Comparison of ENCODE assay signal across 15 cellular contexts in the genomic region with DNA sequence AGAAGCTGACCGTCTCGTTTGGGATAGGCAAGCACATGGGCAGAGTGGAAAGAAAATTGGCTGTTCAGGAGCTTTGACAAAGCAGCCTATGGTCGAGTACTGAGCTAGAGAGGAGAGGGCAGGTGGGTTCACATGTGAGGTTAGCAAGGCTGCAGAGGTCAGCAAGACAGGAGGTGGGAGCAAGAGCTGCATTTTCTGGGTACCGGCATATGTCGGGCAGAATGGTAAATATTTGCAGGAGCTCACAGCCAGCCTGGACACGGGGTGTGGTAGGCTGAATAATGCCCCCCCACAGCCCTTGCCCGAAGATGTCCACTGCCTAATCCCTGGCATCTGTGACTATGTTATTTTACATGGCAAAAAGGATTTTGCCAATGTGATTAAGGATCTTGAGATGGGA. TPM values are rescaled to one million over a fixed set of nuclear protein-coding genes. Genes with fewer than 3 reads are reported as not detected.
DNase-seq lines count a peak whose midpoint lies in the region; ATAC-seq and TF ChIP-seq lines count a peak whose summit lies in the region.
"Had no signal": no experiment of that assay in that cellular context is flagged by ENCODE, and none has a peak within 500 bp of the region (broad histone marks: within the 10 kb centered on the region; RNA-seq: fewer than 3 reads in every experiment).

No MANE protein-coding gene starts in this region.

- DNase-seq in D341Med (ENCODE audit: low spot score) (peak; percentile 59), left lung (no peak), thoracic aorta (ENCODE audit: low spot score) (no peak), NCI-H345 treated with DMSO at 0.1 percent for 48 hours (lab: John Stamatoyannopoulos, UW; ENCODE audit: unreplicated experiment) (no peak), COLO668 (lab: John Stamatoyannopoulos, UW; ENCODE audit: unreplicated experiment) (no peak), SHP77 treated with DMSO at 0.1 percent for 48 hours (lab: John Stamatoyannopoulos, UW) (no peak)
- DNase-seq: activated CD4-positive, alpha-beta T cell treated with anti-CD3 and anti-CD28 coated beads, Interleukin-2, amount 50 U/mL, for 4 hours; HCEC 1CT; KBM-7; right lobe of liver; Right ventricle myocardium superior; stimulated activated CD4-positive, alpha-beta T cell treated with anti-CD3 and anti-CD28 coated beads, Interleukin-4, amount 100 ng/mL, for 4 hours; T-helper 9 cell had no signal

- intact Hi-C loops in left lung (cut with DNase I), result no loop called here

- H3K27me3 ChIP-seq in left lung (no peaks in the 10 kb centered on the region), thoracic aorta (replicated peaks; ENCODE audit: insufficient read depth) (no peaks in the 10 kb centered on the region)
- H3K27me3 ChIP-seq: BLaER1 treated with 17β-estradiol and CSF1 and Interleukin-3, amounts not matched to agents 10 nM and 100 nM; right lobe of liver had no signal

- H3K9me3 ChIP-seq in left lung, result no peaks in the 10 kb centered on the region
- H3K9me3 ChIP-seq in thoracic aorta, result no peaks in the 10 kb centered on the region
- H3K9me3 ChIP-seq: right lobe of liver had no signal

- H3K4me3 ChIP-seq in left lung (no peak overlapping the region), thoracic aorta (no peak overlapping the region)
- H3K4me3 ChIP-seq: BLaER1 treated with 17β-estradiol and CSF1 and Interleukin-3, amounts not matched to agents 10 nM and 100 nM; right lobe of liver had no signal

- no peak for ATAC-seq in left lung
- no peak for ATAC-seq in thoracic aorta (ENCODE audit: insufficient number of reproducible peaks, low FRiP score, low read depth)
- ATAC-seq: right lobe of liver had no signal

- TF ChIP-seq CTCF in VCaP (conservative IDR thresholded peaks at IDR 0.05) (no peak), left lung (IDR thresholded peaks at IDR 0.05) (no peak), thoracic aorta (IDR thresholded peaks at IDR 0.05) (no peak)

- H3K4me1 ChIP-seq in left lung, result peaks cover 31 to 48% of the 10 kb centered on the region in 2 donors
- H3K4me1 ChIP-seq in thoracic aorta (ENCODE audit: control insufficient read depth in 1 of 2, low read depth in 2 of 2), result peaks cover 24 to 49% of the 10 kb centered on the region in 2 donors

- H3K36me3 ChIP-seq in left lung, result no peaks in the 10 kb centered on the region
- no peaks in the 10 kb centered on the region for H3K36me3 ChIP-seq in thoracic aorta
- H3K36me3 ChIP-seq: right lobe of liver had no signal

- peak overlapping the region; percentile 100 for H3K27ac ChIP-seq in VCaP
- H3K27ac ChIP-seq in left lung, result peak overlapping the region; percentile 62 to 85
- H3K27ac ChIP-seq in thoracic aorta, result peak overlapping the region; percentile 77 to 79

RNA-seq across cellular contexts. Expression of a gene that starts 8.3 kb away (rescaled TPM):
- total RNA-seq in left lung (100 to 1,000 TPM in 1 of 2 donors, 10 to 100 TPM in 1; 52.4 to 131 TPM), thoracic aorta (10 to 100 TPM in 1 of 2 donors, 1 to 10 TPM in 1; 9.3 to 63.8 TPM)

RNA-seq across cellular contexts. Expression of a gene that starts 51.5 kb away (rescaled TPM):
- total RNA-seq in left lung (10 to 100 TPM; 31.4 to 52.5 TPM), thoracic aorta (10 to 100 TPM; 14.9 to 32.2 TPM)
